In the genomic region with DNA sequence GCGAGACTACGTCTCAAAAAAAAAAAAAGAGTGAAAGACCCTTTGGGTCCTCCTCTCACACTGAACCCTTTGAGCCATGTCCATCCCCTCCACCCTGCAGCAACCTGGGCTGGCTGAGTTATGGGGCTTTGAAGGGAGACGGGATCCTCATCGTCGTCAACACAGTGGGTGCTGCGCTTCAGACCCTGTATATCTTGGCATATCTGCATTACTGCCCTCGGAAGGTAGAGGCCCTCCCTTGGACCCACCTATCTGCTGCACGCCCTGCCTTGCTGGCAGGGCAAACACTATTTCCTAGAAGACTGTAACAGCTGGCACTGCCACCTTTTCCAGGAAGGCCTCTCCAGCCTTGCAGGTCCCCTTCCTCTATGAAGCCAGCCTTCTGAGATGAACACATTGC, we compare ENCODE assay signal across 8 cellular contexts. TPM values are rescaled to one million over a fixed set of nuclear protein-coding genes. Genes with fewer than 3 reads are reported as not detected.
A peak's percentile ranks its signal among the peaks of the same experiment; 100 is the strongest.
DNase-seq lines count a peak whose midpoint lies in the region; ATAC-seq and TF ChIP-seq lines count a peak whose summit lies in the region.

No MANE protein-coding gene starts in this region.

- intact Hi-C loops in left ventricle myocardium inferior (cut with micrococcal nuclease) (no loop called here), Right ventricle myocardium inferior (cut with DNase I) (loop anchor here (2.0 kb wide), 1 partner anchor 30 kb away; no protein-coding TSS in a partner anchor), left colon (cut with DNase I, micrococcal nuclease) (no loop called here)

- H3K4me1 Mint-ChIP-seq in activated naive CD8-positive, alpha-beta T cell treated with anti-CD3 and anti-CD28 coated beads for 36 hours = peaks cover 35% of the 10 kb centered on the region

- no peaks in the 10 kb centered on the region for H3K9me3 Mint-ChIP-seq in activated naive CD8-positive, alpha-beta T cell treated with anti-CD3 and anti-CD28 coated beads for 36 hours

- ATAC-seq in Right ventricle myocardium inferior (no peak), left colon (peak; percentile 29), HG03571 (IDR thresholded peaks at IDR 0.05; ENCODE audit: unreplicated experiment) (no peak)

- H3K4me1 ChIP-seq in left ventricle myocardium inferior = peaks cover 86% of the 10 kb centered on the region
- peaks cover 21% of the 10 kb centered on the region for H3K4me1 ChIP-seq in thymus (ENCODE audit: control insufficient read depth, insufficient read depth, low read length)

- H3K27ac ChIP-seq in left ventricle myocardium inferior (replicated peaks) = peak overlapping the region; percentile 95
- peak overlapping the region; percentile 83 for H3K27ac ChIP-seq in thymus (ENCODE audit: low read depth)

- no peaks in the 10 kb centered on the region for H3K9me3 ChIP-seq in left ventricle myocardium inferior (replicated peaks)
- H3K9me3 ChIP-seq in thymus (ENCODE audit: control insufficient read depth) = no peaks in the 10 kb centered on the region

- peaks cover 36% of the 10 kb centered on the region for H3K36me3 Mint-ChIP-seq in activated naive CD8-positive, alpha-beta T cell treated with anti-CD3 and anti-CD28 coated beads for 36 hours

- peak overlapping the region; percentile 99 for H3K27ac Mint-ChIP-seq in activated naive CD8-positive, alpha-beta T cell treated with anti-CD3 and anti-CD28 coated beads for 36 hours

- peak overlapping the region; percentile 79 for H3K4me3 ChIP-seq in left ventricle myocardium inferior
- H3K4me3 ChIP-seq in thymus (ENCODE audit: low read length) = peak overlapping the region; percentile 77

- H3K27me3 Mint-ChIP-seq in activated naive CD8-positive, alpha-beta T cell treated with anti-CD3 and anti-CD28 coated beads for 36 hours = peaks cover 3% of the 10 kb centered on the region

- H3K36me3 ChIP-seq in left ventricle myocardium inferior (peaks cover 33% of the 10 kb centered on the region), thymus (ENCODE audit: control insufficient read depth, insufficient read depth) (peaks cover 15% of the 10 kb centered on the region)

- peak overlapping the region; percentile 96 for H3K4me3 Mint-ChIP-seq in activated naive CD8-positive, alpha-beta T cell treated with anti-CD3 and anti-CD28 coated beads for 36 hours

- in situ Hi-C loops in G401 (cut with HindIII; ENCODE audit: low sequenced_read_pairs) = no loop called here

- H3K27me3 ChIP-seq in left ventricle myocardium inferior (ENCODE audit: low read depth) (no peaks in the 10 kb centered on the region), thymus (ENCODE audit: control insufficient read depth, insufficient read depth) (no peaks in the 10 kb centered on the region)

- WGBS in thymus = 7% methylated on average over 8 of the region's 8 CpGs

- DNase-seq in left ventricle myocardium inferior (no peak), Right ventricle myocardium inferior (ENCODE audit: missing footprints) (no peak), left colon (peak; percentile 53 to 75), G401 (ENCODE audit: low spot score) (no peak)
- peak; percentile 28 for DNase-seq in activated naive CD8-positive, alpha-beta T cell treated with anti-CD3 and anti-CD28 coated beads for 36 hours
- no peak for DNase-seq in activated CD4-positive, CD25-positive, alpha-beta regulatory T cell (lab: John Stamatoyannopoulos, UW)

- TF ChIP-seq CTCF in left ventricle myocardium inferior (IDR thresholded peaks at IDR 0.05; ENCODE audit: borderline replicate concordance) = no peak

RNA-seq across cellular contexts. Expression of gene SLC50A1, which starts 1.1 kb away (rescaled TPM):
- total RNA-seq in left ventricle myocardium inferior (8.2 TPM), Right ventricle myocardium inferior (9.3 TPM), left colon (100 to 1,000 TPM in 1 of 2 donors, 10 to 100 TPM in 1; 70.6 to 107 TPM)
- total RNA-seq in activated naive CD8-positive, alpha-beta T cell treated with anti-CD3 and anti-CD28 coated beads for 36 hours = 10 to 100 TPM; 50.6 to 51.3 TPM
- 54.5 TPM for polyA plus RNA-seq in thymus
- total RNA-seq in G401 (2014; rRNA removed; shearing (Covaris generic)) = 15.9 and 19.8 TPM in 2 replicates

RNA-seq across cellular contexts. Expression of gene DPM3, which starts 3.6 kb away (rescaled TPM):
- 54.5 TPM for total RNA-seq in left ventricle myocardium inferior
- 55.7 TPM for total RNA-seq in Right ventricle myocardium inferior
- total RNA-seq in activated naive CD8-positive, alpha-beta T cell treated with anti-CD3 and anti-CD28 coated beads for 36 hours = 10 to 100 TPM; 26.8 to 29.2 TPM
- 100 to 1,000 TPM in 1 of 2 donors, 10 to 100 TPM in 1; 93.9 to 131 TPM for total RNA-seq in left colon
- 155 TPM for polyA plus RNA-seq in thymus
- total RNA-seq in G401 (2014; rRNA removed; shearing (Covaris generic)) = 83.3 and 104 TPM in 2 replicates

RNA-seq across cellular contexts. Expression of gene EFNA1, which starts 9.1 kb away (rescaled TPM):
- total RNA-seq in left ventricle myocardium inferior = 42.9 TPM
- 43.9 TPM for total RNA-seq in Right ventricle myocardium inferior
- under 1 TPM; 0.49 to 0.74 TPM for total RNA-seq in activated naive CD8-positive, alpha-beta T cell treated with anti-CD3 and anti-CD28 coated beads for 36 hours
- total RNA-seq in left colon = 100 to 1,000 TPM in 1 of 2 donors, 10 to 100 TPM in 1; 63.0 to 176 TPM
- polyA plus RNA-seq in thymus = 52.6 TPM
- total RNA-seq in G401 (2014; rRNA removed; shearing (Covaris generic)) = 2.8 and 5.3 TPM in 2 replicates

RNA-seq across cellular contexts. Expression of gene KRTCAP2, which starts 36.4 kb away (rescaled TPM):
- 113 TPM for total RNA-seq in left ventricle myocardium inferior
- 118 TPM for total RNA-seq in Right ventricle myocardium inferior
- total RNA-seq in activated naive CD8-positive, alpha-beta T cell treated with anti-CD3 and anti-CD28 coated beads for 36 hours = 100 to 1,000 TPM; 135 to 145 TPM
- 100 to 1,000 TPM; 143 to 164 TPM for total RNA-seq in left colon
- polyA plus RNA-seq in thymus = 223 TPM
- total RNA-seq in G401 (2014; rRNA removed; shearing (Covaris generic)) = 177 and 223 TPM in 2 replicates

RNA-seq across cellular contexts. Expression of gene TRIM46, which starts 36.9 kb away (rescaled TPM):
- total RNA-seq in left ventricle myocardium inferior = 0.11 TPM
- total RNA-seq in Right ventricle myocardium inferior = 0.16 TPM
- total RNA-seq in activated naive CD8-positive, alpha-beta T cell treated with anti-CD3 and anti-CD28 coated beads for 36 hours = 1 to 10 TPM; 4.6 to 4.9 TPM
- total RNA-seq in left colon = under 1 TPM; 0.28 to 0.52 TPM
- polyA plus RNA-seq in thymus = 4.3 TPM
- 0.14 and 0.37 TPM in 2 replicates for total RNA-seq in G401 (2014; rRNA removed; shearing (Covaris generic))

Comparison
In these comparisons a context has a peak if more than half of its experiments do, and no peak if none do; other contexts are left out.
1. DNase-seq: peak in activated naive CD8-positive, alpha-beta T cell treated with anti-CD3 and anti-CD28 coated beads for 36 hours (single experiment) and left colon (2 of 2); none in left ventricle myocardium inferior (single experiment), Right ventricle myocardium inferior (single experiment), G401 (single experiment) and activated CD4-positive, CD25-positive, alpha-beta regulatory T cell (0 of 4).